ENCODE assay signal across 8 cellular contexts in genomic region chr6:143842902-143843688, GRCh38. TPM values are rescaled to one million over a fixed set of nuclear protein-coding genes. Genes with fewer than 3 reads are reported as not detected.
DNase-seq lines count a peak whose midpoint lies in the region; ATAC-seq and TF ChIP-seq lines count a peak whose summit lies in the region.

Gene LTV1, plus strand, starts transcription at chr6:143843338. Its CDS starts 140 bp downstream, at chr6:143843478.

- peaks cover 32% of the 10 kb centered on the region for H3K36me3 ChIP-seq in PC-9 (ENCODE audit: low read depth)

- DNase-seq in DMS153 (lab: John Stamatoyannopoulos, UW) = peak; percentile 85
- peak; percentile 91 for DNase-seq in Jurkat, Clone E6-1 (ENCODE audit: low read depth, low spot score)
- DNase-seq in PC-9 = peak; percentile 87 to 92
- peak; percentile 91 for DNase-seq in activated T-cell treated with anti-CD3 and anti-CD28 coated beads, Interleukin-2, amount 50 U/mL, for 1 hour
- DNase-seq in epithelial cell of proximal tubule (ENCODE audit: low read depth) = peak; percentile 60
- peak; percentile 97 for DNase-seq in mucosa of gallbladder (ENCODE audit: low spot score)
- DNase-seq in stimulated activated CD8-positive, alpha-beta memory T cell treated with anti-CD3 and anti-CD28 coated beads, Interleukin-4, amount 100 ng/mL, for 4 hours (ENCODE audit: low read depth in 2 of 2, low spot score in 1 of 2) = peak; percentile 79 to 89

- peak within 1 kb of the TSS; percentile 98 for H2AFZ ChIP-seq in PC-9

- POLR2A ChIA-PET in PC-9 (lab: Charles Lee; ENCODE audit: unreplicated experiment) = interaction anchor here (0.5 to 0.7 kb wide), 8 partner anchors 36 to 1820 kb away, joined by 3 to 10 read pairs (median 4); no protein-coding TSS in a partner anchor

- BruUV-seq in PC-9 (replicated peaks; lab: Mats Ljungman, UMichigan) = no TSS peak

- H3K9me3 ChIP-seq in PC-9 (ENCODE audit: insufficient read depth, low read depth) = no peaks in the 10 kb centered on the region

- peaks cover 29% of the 10 kb centered on the region for H3K79me2 ChIP-seq in PC-9 (ENCODE audit: low read depth)

- no peak for TF ChIP-seq CTCF in PC-9 (conservative IDR thresholded peaks at IDR 0.05)
- no peak for TF ChIP-seq CTCF in epithelial cell of proximal tubule (conservative IDR thresholded peaks at IDR 0.05; ENCODE audit: low read depth, low read length)

- H4K20me1 ChIP-seq in PC-9 (ENCODE audit: insufficient read depth) = no peaks in the 10 kb centered on the region

- H3F3A ChIP-seq in PC-9 (ENCODE audit: insufficient read depth, low read depth) = no peaks in the 10 kb centered on the region

- H3K27ac ChIP-seq in PC-9 = peak within 1 kb of the TSS; percentile 72

- ATAC-seq in GM21619 (IDR thresholded peaks at IDR 0.05; ENCODE audit: unreplicated experiment) = peak; percentile 100

- no peaks in the 10 kb centered on the region for H3K9me2 ChIP-seq in PC-9 (ENCODE audit: insufficient read depth)

- H3K4me1 ChIP-seq in PC-9 (replicated peaks; ENCODE audit: insufficient read depth) = peaks cover 17% of the 10 kb centered on the region; the same call in 1 of the 2 replicates

- CTCF ChIA-PET in PC-9 (lab: Charles Lee) = interaction anchor here (1.8 kb wide), 1 partner anchor 97 kb away, joined by 4 read pairs; no protein-coding TSS in a partner anchor

- H3K4me3 ChIP-seq in Jurkat, Clone E6-1 (ENCODE audit: low read length) = peak within 1 kb of the TSS; percentile 94
- H3K4me3 ChIP-seq in PC-9 = peak within 1 kb of the TSS; percentile 94
- peak within 1 kb of the TSS; percentile 95 for H3K4me3 ChIP-seq in epithelial cell of proximal tubule (ENCODE audit: low read depth, low read length)

- H3K27me3 ChIP-seq in PC-9 (ENCODE audit: insufficient read depth, low read depth) = no peaks in the 10 kb centered on the region

- H3K4me2 ChIP-seq in PC-9 = peak within 1 kb of the TSS; percentile 91

- intact Hi-C loops in PC-9 (cut with micrococcal nuclease; ENCODE audit: unreplicated experiment) = loop anchor here (1.0 to 5.0 kb wide), 6 partner anchors 98 to 374 kb away; partner anchors contain the start of gene PLAGL1

RNA-seq across cellular contexts. Expression of gene LTV1, which starts in this region (rescaled TPM):
- polyA plus RNA-seq in Jurkat, Clone E6-1 (2012; ENCODE audit: insufficient read depth, insufficient read length) = 51.7 TPM
- total RNA-seq in PC-9 (2021) (15.4 and 18.3 TPM in 2 replicates), epithelial cell of proximal tubule (18.0 and 23.3 TPM in 2 replicates), mucosa of gallbladder (11.9 TPM)

Comparison
In these comparisons a context has a peak if more than half of its experiments do, and no peak if none do; other contexts are left out.
1. Peak in every context shown above with its lines: DNase-seq, ATAC-seq, H3K4me3 ChIP-seq and H3K27ac ChIP-seq.